ENCODE assay signal across 15 cellular contexts in the genomic region with DNA sequence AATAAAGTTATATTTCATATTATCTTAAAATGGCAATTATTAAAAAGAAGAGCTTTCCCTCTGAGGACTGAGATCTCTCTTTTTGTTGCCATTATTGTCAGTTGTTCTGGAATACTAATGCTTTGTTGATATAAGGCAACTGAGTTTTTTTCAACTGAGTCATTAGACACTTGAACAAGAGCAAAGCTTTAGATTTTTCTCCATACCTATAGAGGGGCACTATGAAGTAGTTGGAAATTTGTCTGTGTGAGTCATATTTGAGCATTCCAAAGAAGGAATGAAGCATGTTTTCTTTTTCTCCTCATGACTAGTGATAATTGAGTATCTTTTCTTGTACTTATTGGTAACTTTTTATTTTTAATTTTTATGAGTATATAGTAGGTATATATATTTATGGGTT. TPM values are rescaled to one million over a fixed set of nuclear protein-coding genes. Genes with fewer than 3 reads are reported as not detected.
DNase-seq lines count a peak whose midpoint lies in the region; TF ChIP-seq lines count a peak whose summit lies in the region.
"Had no signal": no experiment of that assay in that cellular context is flagged by ENCODE, and none has a peak within 500 bp of the region (broad histone marks: within the 10 kb centered on the region; RNA-seq: fewer than 3 reads in every experiment).

No MANE protein-coding gene starts in this region.

- DNase-seq in AG08396 (ENCODE audit: low spot score) (peak; percentile 24), HS-5 (ENCODE audit: low read depth) (peak; percentile 93), brain microvascular endothelial cell (peak; percentile 30), iris pigment epithelial cell (ENCODE audit: low read depth) (peak; percentile 92), NCI-H1436 (lab: John Stamatoyannopoulos, UW) (no peak), cerebellar cortex (ENCODE audit: low spot score) (no peak), NCI-H524 (lab: John Stamatoyannopoulos, UW) (no peak), OCI-LY7 (ENCODE audit: low spot score) (no peak)
- DNase-seq: aorta; left colon; NCI-H2107; stimulated activated CD4-positive, alpha-beta T cell treated with anti-CD3 and anti-CD28 coated beads, Interleukin-15, amount 100 ng/mL, for 24 hours had no signal

- H3K36me3 ChIP-seq in brain microvascular endothelial cell (replicated peaks) (no peaks in the 10 kb centered on the region), OCI-LY7 (ENCODE audit: insufficient read depth, low read length) (no peaks in the 10 kb centered on the region)

- no peaks in the 10 kb centered on the region for H3K4me1 ChIP-seq in OCI-LY7 (ENCODE audit: insufficient read depth, low read length, poor library complexity, severe bottlenecking)

- H3K27me3 ChIP-seq in brain microvascular endothelial cell (replicated peaks) = no peaks in the 10 kb centered on the region

- no TSS peak for BruUV-seq in OCI-LY7 (replicated peaks; lab: Mats Ljungman, UMichigan)

- H3K79me2 ChIP-seq in OCI-LY7 (ENCODE audit: insufficient read depth, low read depth, low read length) = no peaks in the 10 kb centered on the region

- CTCF ChIA-PET in OCI-LY7 (lab: Charles Lee; ENCODE audit: unreplicated experiment) = no interaction called here

- H2AFZ ChIP-seq in OCI-LY7 (ENCODE audit: low read length) = no peak overlapping the region
- H2AFZ ChIP-seq: GM23338 had no signal

- no peak overlapping the region for H3K4me2 ChIP-seq in OCI-LY7 (ENCODE audit: low read length)
- H3K4me2 ChIP-seq: GM23338, KMS-11 had no signal

- TF ChIP-seq CTCF in brain microvascular endothelial cell (IDR thresholded peaks at IDR 0.05; ENCODE audit: low read depth, low read length, missing control alignments) = no peak
- no peak for TF ChIP-seq CTCF in OCI-LY7 (conservative IDR thresholded peaks at IDR 0.05; ENCODE audit: low read length)

- H3K4me3 ChIP-seq in brain microvascular endothelial cell (ENCODE audit: low read depth, low read length) = no peak overlapping the region
- no peak overlapping the region for H3K4me3 ChIP-seq in OCI-LY7 (ENCODE audit: low read depth, low read length, poor library complexity, severe bottlenecking)
- H3K4me3 ChIP-seq: GM23338 had no signal

- no peaks in the 10 kb centered on the region for H3K9me2 ChIP-seq in OCI-LY7 (ENCODE audit: insufficient read depth, low read length)

- H3K27ac ChIP-seq in brain microvascular endothelial cell = no peak overlapping the region
- H3K27ac ChIP-seq in OCI-LY7 (ENCODE audit: low read depth, low read length, poor library complexity, severe bottlenecking) = no peak overlapping the region
- H3K27ac ChIP-seq: C4-2B, KMS-11 had no signal

- POLR2A ChIA-PET in OCI-LY7 (lab: Charles Lee) = interaction anchor here (0.7 to 2.1 kb wide), 3 partner anchors 13 to 41 kb away, joined by 3 to 5 read pairs (median 5); no protein-coding TSS in a partner anchor

- H3K9me3 ChIP-seq in OCI-LY7 (ENCODE audit: low read length) = no peaks in the 10 kb centered on the region

- in situ Hi-C loops in brain microvascular endothelial cell (cut with HindIII; ENCODE audit: low pct_ligation_motif_present, low sequenced_read_pairs) = no loop called here

- intact Hi-C loops in OCI-LY7 (cut with micrococcal nuclease; ENCODE audit: unreplicated experiment) = no loop called here

- no peaks in the 10 kb centered on the region for H4K20me1 ChIP-seq in OCI-LY7 (ENCODE audit: insufficient read depth, low read length)

RNA-seq across cellular contexts. Expression of a gene that starts 24.5 kb away (rescaled TPM):
- 53.0 and 66.3 TPM in 2 replicates for total RNA-seq in OCI-LY7 (2014; rRNA removed; shearing (Covaris generic))
- total RNA-seq in OCI-LY7 (2022) = 110 and 111 TPM in 2 replicates

RNA-seq across cellular contexts. Expression of a gene that starts 53.3 kb away (rescaled TPM):
- 8.7 and 14.2 TPM in 2 replicates for total RNA-seq in OCI-LY7 (2014; rRNA removed; shearing (Covaris generic))
- 14.5 and 15.2 TPM in 2 replicates for total RNA-seq in OCI-LY7 (2022)

Comparison
In these comparisons a context has a peak if more than half of its experiments do, and no peak if none do; other contexts are left out.
1. DNase-seq: peak in AG08396 (single experiment), HS-5 (single experiment), brain microvascular endothelial cell (single experiment) and iris pigment epithelial cell (single experiment); none in NCI-H1436 (single experiment), cerebellar cortex (single experiment), NCI-H524 (0 of 2) and OCI-LY7 (single experiment).